In genomic region chr10:5447611-5448071, GRCh38 we compare ENCODE assay signal across 9 cellular contexts. TPM values are rescaled to one million over a fixed set of nuclear protein-coding genes. Genes with fewer than 3 reads are reported as not detected.
DNase-seq lines count a peak whose midpoint lies in the region; ATAC-seq and TF ChIP-seq lines count a peak whose summit lies in the region.
"Had no signal": no experiment of that assay in that cellular context is flagged by ENCODE, and none has a peak within 500 bp of the region (broad histone marks: within the 10 kb centered on the region; RNA-seq: fewer than 3 reads in every experiment).

No MANE protein-coding gene starts in this region.

- H3K4me1 Mint-ChIP-seq in activated CD4-positive, alpha-beta T cell treated with anti-CD3 and anti-CD28 coated beads, Interleukin-2, amount 10 ng/mL, durations not matched to agents 24 days and 14 days: peaks cover 49% of the 10 kb centered on the region

- H3K36me3 ChIP-seq in RWPE2 (ENCODE audit: low read depth): peaks cover 74% of the 10 kb centered on the region
- peaks cover 3% of the 10 kb centered on the region for H3K36me3 ChIP-seq in rectal smooth muscle tissue (ENCODE audit: control insufficient read depth, insufficient read depth, low read length)

- peak overlapping the region; percentile 53 for H3K4me3 ChIP-seq in RWPE2 (ENCODE audit: severe bottlenecking)
- H3K4me3 ChIP-seq in rectal smooth muscle tissue (ENCODE audit: low read length): peak overlapping the region; percentile 95

- no peaks in the 10 kb centered on the region for H3K27me3 Mint-ChIP-seq in activated CD4-positive, alpha-beta T cell treated with anti-CD3 and anti-CD28 coated beads, Interleukin-2, amount 10 ng/mL, durations not matched to agents 24 days and 14 days

- ATAC-seq in HG02798 (IDR thresholded peaks at IDR 0.05; ENCODE audit: poor library complexity, unreplicated experiment): peak; percentile 57
- ATAC-seq in RWPE2 (ENCODE audit: low read depth): no peak
- peak; percentile 19 for ATAC-seq in esophagus mucosa

- peak overlapping the region; percentile 25 for H3K9ac ChIP-seq in rectal smooth muscle tissue (ENCODE audit: low read length)

- H3K27ac ChIP-seq in RWPE2 (ENCODE audit: poor library complexity, severe bottlenecking) (peak overlapping the region; percentile 72), rectal smooth muscle tissue (ENCODE audit: low read depth, low read length) (peak overlapping the region; percentile 38)

- H3K4me1 ChIP-seq in RWPE2 (ENCODE audit: insufficient read depth, poor library complexity, severe bottlenecking): peaks cover 30% of the 10 kb centered on the region
- peaks cover 13% of the 10 kb centered on the region for H3K4me1 ChIP-seq in rectal smooth muscle tissue (ENCODE audit: control insufficient read depth, insufficient read depth, low read length)

- intact Hi-C loops in activated CD4-positive, alpha-beta T cell treated with anti-CD3 and anti-CD28 coated beads, Interleukin-2, amount 10 ng/mL, durations not matched to agents 24 days and 14 days (cut with micrococcal nuclease): loop anchor here (1.0 to 10.0 kb wide), 4 partner anchors 105 to 447 kb away; partner anchors contain the start of genes FBH1 and TASOR2

- H3K9me3 Mint-ChIP-seq in activated CD4-positive, alpha-beta T cell treated with anti-CD3 and anti-CD28 coated beads, Interleukin-2, amount 10 ng/mL, durations not matched to agents 24 days and 14 days: no peaks in the 10 kb centered on the region

- no peak for TF ChIP-seq CTCF in RWPE2 (IDR thresholded peaks at IDR 0.05; ENCODE audit: poor library complexity, severe bottlenecking)

- H3K9me3 ChIP-seq in RWPE2 (ENCODE audit: severe bottlenecking): no peaks in the 10 kb centered on the region

- peak overlapping the region; percentile 94 for H3K4me3 Mint-ChIP-seq in activated CD4-positive, alpha-beta T cell treated with anti-CD3 and anti-CD28 coated beads, Interleukin-2, amount 10 ng/mL, durations not matched to agents 24 days and 14 days

- peaks cover 17% of the 10 kb centered on the region for H3K36me3 Mint-ChIP-seq in activated CD4-positive, alpha-beta T cell treated with anti-CD3 and anti-CD28 coated beads, Interleukin-2, amount 10 ng/mL, durations not matched to agents 24 days and 14 days (ENCODE audit: low read depth)

- H3K27me3 ChIP-seq in RWPE2 (ENCODE audit: insufficient read depth, poor library complexity, severe bottlenecking) (no peaks in the 10 kb centered on the region), rectal smooth muscle tissue (ENCODE audit: control insufficient read depth, insufficient read depth, low read length) (peaks cover 2% of the 10 kb centered on the region)

- DNase-seq in activated CD4-positive, alpha-beta T cell treated with anti-CD3 and anti-CD28 coated beads, Interleukin-2, amount 10 ng/mL, durations not matched to agents 24 days and 14 days: peak; percentile 86
- no peak for DNase-seq in activated CD4-positive, alpha-beta T cell treated with anti-CD3 and anti-CD28 coated beads, Interleukin-2, amount 50 U/mL, for 1 hour
- DNase-seq in RWPE2 (ENCODE audit: low spot score) (no peak), nucleus accumbens (lab: John Stamatoyannopoulos, UW) (no peak), Ammon's horn (ENCODE audit: low spot score) (no peak)

- peak overlapping the region; percentile 54 for H3K27ac Mint-ChIP-seq in activated CD4-positive, alpha-beta T cell treated with anti-CD3 and anti-CD28 coated beads, Interleukin-2, amount 10 ng/mL, durations not matched to agents 24 days and 14 days

RNA-seq across cellular contexts. Expression of gene NET1, which starts 35.3 kb away (rescaled TPM):
- total RNA-seq in activated CD4-positive, alpha-beta T cell treated with anti-CD3 and anti-CD28 coated beads, Interleukin-2, amount 10 ng/mL, durations not matched to agents 24 days and 14 days: 35.1 and 40.3 TPM in 2 replicates
- 182 TPM for total RNA-seq in esophagus mucosa

RNA-seq across cellular contexts. Expression of gene TUBAL3, which starts 43.0 kb away (rescaled TPM):
- total RNA-seq in activated CD4-positive, alpha-beta T cell treated with anti-CD3 and anti-CD28 coated beads, Interleukin-2, amount 10 ng/mL, durations not matched to agents 24 days and 14 days: 0.14 TPM in 1 of 2 replicates, not detected in the other
- total RNA-seq in esophagus mucosa: 0.12 TPM
- total RNA-seq: myocyte had no signal

RNA-seq across cellular contexts. Expression of gene CALML5, which starts 51.7 kb away (rescaled TPM):
- total RNA-seq in activated CD4-positive, alpha-beta T cell treated with anti-CD3 and anti-CD28 coated beads, Interleukin-2, amount 10 ng/mL, durations not matched to agents 24 days and 14 days: not detected in 2 replicates
- total RNA-seq in esophagus mucosa: 16.6 TPM
- total RNA-seq: myocyte had no signal

Comparison
In these comparisons a context has a peak if more than half of its experiments do, and no peak if none do; other contexts are left out.
1. RNA of gene CALML5, which starts 51.7 kb away (total RNA-seq): 16.6 TPM in esophagus mucosa (single experiment); not detected in activated CD4-positive, alpha-beta T cell treated with anti-CD3 and anti-CD28 coated beads, Interleukin-2, amount 10 ng/mL, durations not matched to agents 24 days and 14 days; every median in the first group is over 10 times any median in the second.